Comparison of ENCODE assay signal across 2 cellular contexts in the genomic region with DNA sequence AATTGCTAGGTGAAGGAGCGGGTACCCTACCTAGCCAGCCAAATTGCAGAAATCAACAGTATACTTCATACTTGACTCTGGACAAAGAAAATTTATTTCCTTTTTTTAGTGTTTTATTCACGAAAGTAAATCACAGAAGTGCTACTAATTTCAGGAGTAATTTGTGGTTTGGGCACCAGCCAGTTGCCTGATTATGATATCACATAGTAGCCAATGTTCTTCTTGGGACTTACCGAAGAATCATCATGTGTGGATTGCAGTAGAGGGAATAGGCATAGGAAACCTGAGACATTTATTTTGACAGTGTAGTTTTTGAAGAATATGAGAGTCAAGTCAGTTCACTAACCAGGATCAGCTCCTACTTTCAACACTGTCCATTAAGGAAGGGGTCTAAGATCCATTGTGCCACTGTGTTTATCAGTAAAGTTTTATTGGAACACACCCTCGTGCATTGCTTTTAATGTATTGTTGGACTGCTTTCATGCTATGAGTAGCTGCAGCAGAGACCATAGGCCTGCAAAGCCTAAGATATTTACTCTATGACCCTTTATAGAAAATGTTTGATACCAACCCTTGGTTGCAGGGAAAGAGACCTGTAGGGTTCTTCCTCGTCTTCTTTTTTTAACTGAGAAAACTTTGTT.
TF ChIP-seq lines count a peak whose summit lies in the region.

No MANE protein-coding gene starts in this region.

TF ChIP-seq in HEK293, 187 proteins besides CTCF, POLR2A, EP300 and RAD21:
- TF ChIP-seq ZNF433 (tag by site-specific recombination; IDR thresholded peaks at IDR 0.05; ENCODE audit: low read depth), result no peak
- TF ChIP-seq, protein P1, sequence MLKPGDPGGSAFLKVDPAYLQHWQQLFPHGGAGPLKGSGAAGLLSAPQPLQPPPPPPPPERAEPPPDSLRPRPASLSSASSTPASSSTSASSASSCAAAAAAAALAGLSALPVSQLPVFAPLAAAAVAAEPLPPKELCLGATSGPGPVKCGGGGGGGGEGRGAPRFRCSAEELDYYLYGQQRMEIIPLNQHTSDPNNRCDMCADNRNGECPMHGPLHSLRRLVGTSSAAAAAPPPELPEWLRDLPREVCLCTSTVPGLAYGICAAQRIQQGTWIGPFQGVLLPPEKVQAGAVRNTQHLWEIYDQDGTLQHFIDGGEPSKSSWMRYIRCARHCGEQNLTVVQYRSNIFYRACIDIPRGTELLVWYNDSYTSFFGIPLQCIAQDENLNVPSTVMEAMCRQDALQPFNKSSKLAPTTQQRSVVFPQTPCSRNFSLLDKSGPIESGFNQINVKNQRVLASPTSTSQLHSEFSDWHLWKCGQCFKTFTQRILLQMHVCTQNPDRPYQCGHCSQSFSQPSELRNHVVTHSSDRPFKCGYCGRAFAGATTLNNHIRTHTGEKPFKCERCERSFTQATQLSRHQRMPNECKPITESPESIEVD (tag by site-specific recombination; IDR thresholded peaks at IDR 0.05), result peak; percentile 31; the same call in 1 of the 2 replicates
- TF ChIP-seq ZNF777 (tag by site-specific recombination; IDR thresholded peaks at IDR 0.05; ENCODE audit: borderline replicate concordance), result no peak
TF ChIP-seq in HEK293: peak in this region for 1.

TF ChIP-seq in K562, 482 proteins besides CTCF, POLR2A, EP300 and RAD21 (continued from another document):
- TF ChIP-seq, protein P2, sequence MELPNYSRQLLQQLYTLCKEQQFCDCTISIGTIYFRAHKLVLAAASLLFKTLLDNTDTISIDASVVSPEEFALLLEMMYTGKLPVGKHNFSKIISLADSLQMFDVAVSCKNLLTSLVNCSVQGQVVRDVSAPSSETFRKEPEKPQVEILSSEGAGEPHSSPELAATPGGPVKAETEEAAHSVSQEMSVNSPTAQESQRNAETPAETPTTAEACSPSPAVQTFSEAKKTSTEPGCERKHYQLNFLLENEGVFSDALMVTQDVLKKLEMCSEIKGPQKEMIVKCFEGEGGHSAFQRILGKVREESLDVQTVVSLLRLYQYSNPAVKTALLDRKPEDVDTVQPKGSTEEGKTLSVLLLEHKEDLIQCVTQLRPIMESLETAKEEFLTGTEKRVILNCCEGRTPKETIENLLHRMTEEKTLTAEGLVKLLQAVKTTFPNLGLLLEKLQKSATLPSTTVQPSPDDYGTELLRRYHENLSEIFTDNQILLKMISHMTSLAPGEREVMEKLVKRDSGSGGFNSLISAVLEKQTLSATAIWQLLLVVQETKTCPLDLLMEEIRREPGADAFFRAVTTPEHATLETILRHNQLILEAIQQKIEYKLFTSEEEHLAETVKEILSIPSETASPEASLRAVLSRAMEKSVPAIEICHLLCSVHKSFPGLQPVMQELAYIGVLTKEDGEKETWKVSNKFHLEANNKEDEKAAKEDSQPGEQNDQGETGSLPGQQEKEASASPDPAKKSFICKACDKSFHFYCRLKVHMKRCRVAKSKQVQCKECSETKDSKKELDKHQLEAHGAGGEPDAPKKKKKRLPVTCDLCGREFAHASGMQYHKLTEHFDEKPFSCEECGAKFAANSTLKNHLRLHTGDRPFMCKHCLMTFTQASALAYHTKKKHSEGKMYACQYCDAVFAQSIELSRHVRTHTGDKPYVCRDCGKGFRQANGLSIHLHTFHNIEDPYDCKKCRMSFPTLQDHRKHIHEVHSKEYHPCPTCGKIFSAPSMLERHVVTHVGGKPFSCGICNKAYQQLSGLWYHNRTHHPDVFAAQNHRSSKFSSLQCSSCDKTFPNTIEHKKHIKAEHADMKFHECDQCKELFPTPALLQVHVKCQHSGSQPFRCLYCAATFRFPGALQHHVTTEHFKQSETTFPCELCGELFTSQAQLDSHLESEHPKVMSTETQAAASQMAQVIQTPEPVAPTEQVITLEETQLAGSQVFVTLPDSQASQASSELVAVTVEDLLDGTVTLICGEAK (IDR thresholded peaks at IDR 0.05), result peak; percentile 71
- TF ChIP-seq, protein P2 (CRISPR knock-in tag; IDR thresholded peaks at IDR 0.05), result no peak
